30 cellular contexts compared by ENCODE assay signal in genomic region chr13:46043647-46044046, GRCh38.
"Had no signal": no experiment of that assay in that cellular context is flagged by ENCODE, and none has a peak within 500 bp of the region (broad histone marks: within the 10 kb centered on the region; RNA-seq: fewer than 3 reads in every experiment).

No MANE protein-coding gene starts in this region.

- H3K36me3 ChIP-seq: breast epithelium had no signal

- H3K27me3 Mint-ChIP-seq: activated CD4-positive, alpha-beta memory T cell treated with anti-CD3 and anti-CD28 coated beads for 36 hours; activated CD4-positive, alpha-beta T cell treated with anti-CD3 and anti-CD28 coated beads for 36 hours; activated CD4-positive, alpha-beta T cell treated with anti-CD3 and anti-CD28 coated beads, Interleukin-2, amount 10 ng/mL, durations not matched to agents 24 days and 14 days; activated CD8-positive, alpha-beta memory T cell treated with anti-CD3 and anti-CD28 coated beads, Interleukin-2, amount 10 ng/mL, durations not matched to agents 7 days and 5 days; activated naive CD4-positive, alpha-beta T cell treated with anti-CD3 and anti-CD28 coated beads, Interleukin-2, amount 10 ng/mL, durations not matched to agents 7 days and 5 days; activated naive CD8-positive, alpha-beta T cell treated with anti-CD3 and anti-CD28 coated beads, Interleukin-2, amount 10 ng/mL, durations not matched to agents 7 days and 5 days; brain; central memory CD8-positive, alpha-beta T cell; effector memory CD8-positive, alpha-beta T cell had no signal

- ATAC-seq: activated CD4-positive, alpha-beta T cell treated with anti-CD3 and anti-CD28 coated beads for 36 hours; activated CD8-positive, alpha-beta memory T cell treated with anti-CD3 and anti-CD28 coated beads, Interleukin-2, amount 10 ng/mL, durations not matched to agents 7 days and 5 days; activated CD8-positive, alpha-beta T cell treated with anti-CD3 and anti-CD28 coated beads, Interleukin-2, amount 10 ng/mL, durations not matched to agents 7 days and 5 days; activated naive CD4-positive, alpha-beta T cell treated with anti-CD3 and anti-CD28 coated beads, Interleukin-2, amount 50 U/mL, for 72 hours; activated T-cell treated with anti-CD3 and anti-CD28 coated beads, Interleukin-2, amount 50 U/mL, for 72 hours; effector memory CD8-positive, alpha-beta T cell; foreskin keratinocyte; gastroesophageal sphincter had no signal

- H3K4me3 Mint-ChIP-seq: activated CD4-positive, alpha-beta memory T cell treated with anti-CD3 and anti-CD28 coated beads for 36 hours; activated CD4-positive, alpha-beta T cell treated with anti-CD3 and anti-CD28 coated beads for 36 hours; activated CD4-positive, alpha-beta T cell treated with anti-CD3 and anti-CD28 coated beads, Interleukin-2, amount 10 ng/mL, durations not matched to agents 24 days and 14 days; activated CD8-positive, alpha-beta memory T cell treated with anti-CD3 and anti-CD28 coated beads, Interleukin-2, amount 10 ng/mL, durations not matched to agents 7 days and 5 days; activated CD8-positive, alpha-beta T cell treated with anti-CD3 and anti-CD28 coated beads, Interleukin-2, amount 10 ng/mL, durations not matched to agents 7 days and 5 days; activated naive CD4-positive, alpha-beta T cell treated with anti-CD3 and anti-CD28 coated beads, Interleukin-2, amount 10 ng/mL, durations not matched to agents 7 days and 5 days; activated naive CD8-positive, alpha-beta T cell treated with anti-CD3 and anti-CD28 coated beads, Interleukin-2, amount 10 ng/mL, durations not matched to agents 7 days and 5 days; activated T-cell treated with anti-CD3 and anti-CD28 coated beads, Interleukin-2, amount 50 U/mL, for 72 hours; brain; central memory CD8-positive, alpha-beta T cell; effector memory CD8-positive, alpha-beta T cell had no signal

- DNase-seq: activated CD4-positive, alpha-beta memory T cell treated with anti-CD3 and anti-CD28 coated beads for 36 hours; activated CD4-positive, alpha-beta T cell treated with anti-CD3 and anti-CD28 coated beads for 36 hours; activated CD4-positive, alpha-beta T cell treated with anti-CD3 and anti-CD28 coated beads, Interleukin-2, amount 10 ng/mL, durations not matched to agents 24 days and 14 days; activated CD4-positive, CD25-positive, alpha-beta regulatory T cell; activated CD4-positive, CD25-positive, alpha-beta regulatory T cell treated with anti-CD3 and anti-CD28 coated beads, Interleukin-2, amount 50 U/mL, for 72 hours; activated CD8-positive, alpha-beta memory T cell treated with anti-CD3 and anti-CD28 coated beads, Interleukin-2, amount 10 ng/mL, durations not matched to agents 7 days and 5 days; activated CD8-positive, alpha-beta memory T cell treated with anti-CD3 and anti-CD28 coated beads, Interleukin-2, amount 50 U/mL, for 4 hours; activated CD8-positive, alpha-beta T cell treated with anti-CD3 and anti-CD28 coated beads, Interleukin-2, amount 10 ng/mL, durations not matched to agents 7 days and 5 days; activated gamma-delta T cell; activated naive CD4-positive, alpha-beta T cell; activated naive CD4-positive, alpha-beta T cell treated with anti-CD3 and anti-CD28 coated beads, Interleukin-2, amount 10 ng/mL, durations not matched to agents 7 days and 5 days; activated naive CD8-positive, alpha-beta T cell treated with anti-CD3 and anti-CD28 coated beads, Interleukin-2, amount 10 ng/mL, durations not matched to agents 7 days and 5 days; activated T-cell treated with anti-CD3 and anti-CD28 coated beads, Interleukin-2, amount 50 U/mL, for 1 hour; activated T-cell treated with anti-CD3 and anti-CD28 coated beads, Interleukin-2, amount 50 U/mL, for 72 hours; cortex of kidney; dermis blood vessel endothelial cell; effector CD4-positive, alpha-beta T cell; effector memory CD8-positive, alpha-beta T cell; erythroblast; foreskin keratinocyte; head of caudate nucleus; T-helper 2 cell had no signal

- H3K27me3 ChIP-seq: ascending aorta, breast epithelium, cardiac muscle cell, esophagus muscularis mucosa, foreskin keratinocyte, gastroesophageal sphincter had no signal

- H3K27ac ChIP-seq: ascending aorta, breast epithelium, cardiac muscle cell, esophagus muscularis mucosa, foreskin keratinocyte, gastroesophageal sphincter had no signal

- H3K9me3 ChIP-seq: ascending aorta, breast epithelium, esophagus muscularis mucosa, gastroesophageal sphincter had no signal

- H3K9me3 Mint-ChIP-seq: activated CD4-positive, alpha-beta memory T cell treated with anti-CD3 and anti-CD28 coated beads for 36 hours; activated CD4-positive, alpha-beta T cell treated with anti-CD3 and anti-CD28 coated beads, Interleukin-2, amount 10 ng/mL, durations not matched to agents 24 days and 14 days; activated naive CD4-positive, alpha-beta T cell treated with anti-CD3 and anti-CD28 coated beads, Interleukin-2, amount 10 ng/mL, durations not matched to agents 7 days and 5 days; activated naive CD4-positive, alpha-beta T cell treated with anti-CD3 and anti-CD28 coated beads, Interleukin-2, amount 50 U/mL, for 72 hours; activated naive CD8-positive, alpha-beta T cell treated with anti-CD3 and anti-CD28 coated beads, Interleukin-2, amount 10 ng/mL, durations not matched to agents 7 days and 5 days; activated T-cell treated with anti-CD3 and anti-CD28 coated beads, Interleukin-2, amount 50 U/mL, for 72 hours; brain; central memory CD8-positive, alpha-beta T cell; effector memory CD8-positive, alpha-beta T cell had no signal

- H3K4me3 ChIP-seq: ascending aorta, breast epithelium, cardiac muscle cell, esophagus muscularis mucosa, gastroesophageal sphincter had no signal

- H3K4me1 ChIP-seq: ascending aorta, breast epithelium, foreskin keratinocyte had no signal

- H3K27ac Mint-ChIP-seq: activated CD4-positive, alpha-beta memory T cell treated with anti-CD3 and anti-CD28 coated beads for 36 hours; activated CD4-positive, alpha-beta T cell treated with anti-CD3 and anti-CD28 coated beads for 36 hours; activated CD4-positive, alpha-beta T cell treated with anti-CD3 and anti-CD28 coated beads, Interleukin-2, amount 10 ng/mL, durations not matched to agents 24 days and 14 days; activated CD8-positive, alpha-beta memory T cell treated with anti-CD3 and anti-CD28 coated beads, Interleukin-2, amount 10 ng/mL, durations not matched to agents 7 days and 5 days; activated CD8-positive, alpha-beta T cell treated with anti-CD3 and anti-CD28 coated beads, Interleukin-2, amount 10 ng/mL, durations not matched to agents 7 days and 5 days; activated naive CD4-positive, alpha-beta T cell treated with anti-CD3 and anti-CD28 coated beads, Interleukin-2, amount 10 ng/mL, durations not matched to agents 7 days and 5 days; activated naive CD4-positive, alpha-beta T cell treated with anti-CD3 and anti-CD28 coated beads, Interleukin-2, amount 50 U/mL, for 72 hours; activated naive CD8-positive, alpha-beta T cell treated with anti-CD3 and anti-CD28 coated beads, Interleukin-2, amount 10 ng/mL, durations not matched to agents 7 days and 5 days; activated T-cell treated with anti-CD3 and anti-CD28 coated beads, Interleukin-2, amount 50 U/mL, for 72 hours; brain; effector memory CD8-positive, alpha-beta T cell had no signal

- H3K36me3 Mint-ChIP-seq: activated naive CD4-positive, alpha-beta T cell treated with anti-CD3 and anti-CD28 coated beads, Interleukin-2, amount 50 U/mL, for 72 hours had no signal
